ENCODE assay signal across 10 cellular contexts in genomic region chr1:161096514-161096913, GRCh38. TPM values are rescaled to one million over a fixed set of nuclear protein-coding genes. Genes with fewer than 3 reads are reported as not detected.
DNase-seq lines count a peak whose midpoint lies in the region; ATAC-seq and TF ChIP-seq lines count a peak whose summit lies in the region.
"Had no signal": no experiment of that assay in that cellular context is flagged by ENCODE, and none has a peak within 500 bp of the region (broad histone marks: within the 10 kb centered on the region; RNA-seq: fewer than 3 reads in every experiment).

No MANE protein-coding gene starts in this region.

- in situ Hi-C loops in GM23248 (cut with MboI) = loop anchor here (5.0 to 10.0 kb wide), 2 partner anchors 49 to 102 kb away; partner anchors contain the start of gene USF1

- peak in 1 of 2 donors; percentile 9 for ATAC-seq in lower lobe of right lung
- ATAC-seq: activated T-cell treated with anti-CD3 and anti-CD28 coated beads, Interleukin-2, amount 50 U/mL, for 4 hours had no signal

- 0 to 13% methylated on average over 1 of the region's 1 CpG for WGBS in GM23248 (ENCODE audit: low coverage in 1 of 2, low lambda C conversion rate in 2 of 2, missing lambda C conversion rate in 2 of 2), 2 experiments

- H3K27me3 ChIP-seq in GM23248 (replicated peaks; ENCODE audit: insufficient read depth) (no peaks in the 10 kb centered on the region), lower lobe of right lung (ENCODE audit: low read depth) (no peaks in the 10 kb centered on the region), Peyer's patch (no peaks in the 10 kb centered on the region)

- H3K9me3 ChIP-seq in GM23248 (ENCODE audit: low read depth) (no peaks in the 10 kb centered on the region), lower lobe of right lung (no peaks in the 10 kb centered on the region), Peyer's patch (no peaks in the 10 kb centered on the region)

- no peak overlapping the region for H3K27ac ChIP-seq in GM23248
- H3K27ac ChIP-seq in lower lobe of right lung = peak overlapping the region; percentile 56
- H3K27ac ChIP-seq in Peyer's patch = no peak overlapping the region

- H3F3A ChIP-seq in GM23248 (ENCODE audit: insufficient read depth) = peaks cover 18% of the 10 kb centered on the region; the same call in 1 of the 2 replicates

- no peak overlapping the region for H3K4me2 ChIP-seq in GM23248 (ENCODE audit: unreplicated experiment)

- H3K79me2 ChIP-seq in GM23248 (ENCODE audit: insufficient read depth) = no peaks in the 10 kb centered on the region

- TF ChIP-seq CTCF in AG09309 (IDR thresholded peaks at IDR 0.05; ENCODE audit: control insufficient read depth, insufficient read depth, low read depth, low read length, missing control alignments) (no peak), lower lobe of right lung (IDR thresholded peaks at IDR 0.05) (no peak), Peyer's patch (IDR thresholded peaks at IDR 0.05) (no peak)

- no peak for TF ChIP-seq POLR2A in Peyer's patch (IDR thresholded peaks at IDR 0.05)

- H3K36me3 ChIP-seq in GM23248 (ENCODE audit: low read depth) (no peaks in the 10 kb centered on the region), lower lobe of right lung (peaks cover 22% of the 10 kb centered on the region), Peyer's patch (peaks cover 0 to 13% (median 0%) of the 10 kb centered on the region in 3 donors)

- intact Hi-C loops in lower lobe of right lung (cut with DNase I) = no loop called here

- H3K9me2 ChIP-seq in GM23248 (ENCODE audit: insufficient read depth) = no peaks in the 10 kb centered on the region

- no peaks in the 10 kb centered on the region for H4K20me1 ChIP-seq in GM23248 (ENCODE audit: insufficient read depth)

- H3K9ac ChIP-seq in GM23248 = no peak overlapping the region

- DNase-seq in AG09309 (ENCODE audit: low read depth) (peak; percentile 62), GM23248 (peak; percentile 91), dedifferentiated amniotic fluid mesenchymal stem cell (ENCODE audit: extremely low spot score) (peak; percentile 73), lower lobe of right lung (no peak), amniotic stem cell (lab: John Stamatoyannopoulos, UW) (no peak), NCI-H1048 (lab: John Stamatoyannopoulos, UW) (no peak), Peyer's patch (no peak)
- DNase-seq in effector CD4-positive, alpha-beta T cell = no peak
- DNase-seq: activated T-cell treated with anti-CD3 and anti-CD28 coated beads, Interleukin-2, amount 50 U/mL, for 4 hours; NCI-H2171 had no signal

- H3K4me1 ChIP-seq in GM23248 (ENCODE audit: insufficient read depth) = peaks cover 34% of the 10 kb centered on the region
- H3K4me1 ChIP-seq in lower lobe of right lung = peaks cover 31% of the 10 kb centered on the region
- peaks cover 0 to 11% (median 4%) of the 10 kb centered on the region in 4 donors for H3K4me1 ChIP-seq in Peyer's patch

- no peak overlapping the region for H3K4me3 ChIP-seq in AG09309 (ENCODE audit: control insufficient read depth, low read depth, low read length)
- no peak overlapping the region for H3K4me3 ChIP-seq in GM23248
- H3K4me3 ChIP-seq in lower lobe of right lung = no peak overlapping the region
- no peak overlapping the region for H3K4me3 ChIP-seq in Peyer's patch

- peak overlapping the region; percentile 19; the same call in 1 of the 2 replicates for H2AFZ ChIP-seq in GM23248

RNA-seq across cellular contexts. Expression of gene KLHDC9, which starts 1.6 kb away (rescaled TPM):
- total RNA-seq in GM23248 (2014; rRNA removed; shearing (Covaris generic)) = 3.7 and 5.6 TPM in 2 replicates
- 3.2 and 3.3 TPM in 2 replicates for polyA plus RNA-seq in GM23248 (2016; fragmentation: Nextera tagmentation; extraction: Ambion mirVana)
- total RNA-seq in lower lobe of right lung (7.2 TPM), Peyer's patch (1 to 10 TPM in 3 of 4 donors, not detected in 1; 2.1 to 4.8 (median 2.4) TPM)

RNA-seq across cellular contexts. Expression of gene NECTIN4, which starts 7.2 kb away (rescaled TPM):
- total RNA-seq in GM23248 (2014; rRNA removed; shearing (Covaris generic)) = 0.54 TPM in 1 of 2 replicates, not detected in the other
- polyA plus RNA-seq in GM23248 (2016; fragmentation: Nextera tagmentation; extraction: Ambion mirVana) = 0.40 and 0.54 TPM in 2 replicates
- total RNA-seq in lower lobe of right lung (6.2 TPM), Peyer's patch (1 to 10 TPM in 3 of 4 donors, under 1 TPM in 1; 0.54 to 2.5 (median 1.6) TPM)

RNA-seq across cellular contexts. Expression of gene PFDN2, which starts 21.3 kb away (rescaled TPM):
- 32.4 and 35.9 TPM in 2 replicates for total RNA-seq in GM23248 (2014; rRNA removed; shearing (Covaris generic))
- 121 and 125 TPM in 2 replicates for polyA plus RNA-seq in GM23248 (2016; fragmentation: Nextera tagmentation; extraction: Ambion mirVana)
- total RNA-seq in lower lobe of right lung (46.2 TPM), Peyer's patch (10 to 100 TPM; 11.6 to 68.5 (median 15.2) TPM)

RNA-seq across cellular contexts. Expression of gene NIT1, which starts 21.4 kb away (rescaled TPM):
- 16.6 and 24.3 TPM in 2 replicates for total RNA-seq in GM23248 (2014; rRNA removed; shearing (Covaris generic))
- polyA plus RNA-seq in GM23248 (2016; fragmentation: Nextera tagmentation; extraction: Ambion mirVana) = 30.4 and 30.9 TPM in 2 replicates
- total RNA-seq in lower lobe of right lung (43.6 TPM), Peyer's patch (100 to 1,000 TPM in 3 of 4 donors, 10 to 100 TPM in 1; 54.5 to 148 (median 120) TPM)

RNA-seq across cellular contexts. Expression of gene ARHGAP30, which starts 26.8 kb away (rescaled TPM):
- total RNA-seq in GM23248 (2014; rRNA removed; shearing (Covaris generic)) = not detected in 2 replicates
- polyA plus RNA-seq in GM23248 (2016; fragmentation: Nextera tagmentation; extraction: Ambion mirVana) = 0.21 and 0.29 TPM in 2 replicates
- 63.7 TPM for total RNA-seq in lower lobe of right lung
- total RNA-seq in Peyer's patch = 10 to 100 TPM in 1 of 4 donors, 1 to 10 TPM in 3; 5.1 to 31.4 (median 6.7) TPM

Comparison
In these comparisons a context has a peak if more than half of its experiments do, and no peak if none do; other contexts are left out.
1. DNase-seq: peak in AG09309 (single experiment), GM23248 (single experiment) and dedifferentiated amniotic fluid mesenchymal stem cell (single experiment); none in lower lobe of right lung (single experiment), amniotic stem cell (single experiment), NCI-H1048 (single experiment), Peyer's patch (0 of 3) and effector CD4-positive, alpha-beta T cell (single experiment).